ENCODE assay signal across 1 cellular context in genomic region chr17:74373838-74374606, GRCh38.
A peak's percentile ranks its signal among the peaks of the same experiment; 100 is the strongest.
TF ChIP-seq lines count a peak whose summit lies in the region.

No MANE protein-coding gene starts in this region.

TF ChIP-seq in HepG2, 621 proteins besides CTCF, POLR2A, EP300 and RAD21 (continued from another document and continues in another):
- TF ChIP-seq CENPBD1 (CRISPR knock-in tag; IDR thresholded peaks at IDR 0.05; ENCODE audit: borderline replicate concordance, low read depth) (no peak), HNRNPL (IDR thresholded peaks at IDR 0.05; ENCODE audit: low read depth, low read length) (no peak), ZNF773 (CRISPR knock-in tag; IDR thresholded peaks at IDR 0.05; ENCODE audit: borderline replicate concordance) (no peak), ZIK1 (CRISPR knock-in tag; IDR thresholded peaks at IDR 0.05; ENCODE audit: borderline replicate concordance, low read depth) (no peak), ZMYM4 (CRISPR knock-in tag; IDR thresholded peaks at IDR 0.05) (peak; percentile 83), ZNF891 (CRISPR knock-in tag; IDR thresholded peaks at IDR 0.05) (no peak), MED1 (CRISPR knock-in tag; IDR thresholded peaks at IDR 0.05) (peak; percentile 89), PHF5A (CRISPR knock-in tag; IDR thresholded peaks at IDR 0.05; ENCODE audit: low read depth, unreplicated experiment) (peak; percentile 95), ZNF513 (CRISPR knock-in tag; conservative IDR thresholded peaks at IDR 0.05) (no peak), NR2C2 (CRISPR knock-in tag; IDR thresholded peaks at IDR 0.05; ENCODE audit: borderline replicate concordance) (peak; percentile 98), ZFP1 (CRISPR knock-in tag; IDR thresholded peaks at IDR 0.05) (peak; percentile 73), ZNF562 (CRISPR knock-in tag; IDR thresholded peaks at IDR 0.05; ENCODE audit: borderline replicate concordance) (no peak), SALL2 (CRISPR knock-in tag; IDR thresholded peaks at IDR 0.05) (no peak), RNF2 (conservative IDR thresholded peaks at IDR 0.05; ENCODE audit: low read depth) (no peak; the same call in 1 of the 2 replicates), ATF7-NPFF (CRISPR knock-in tag; IDR thresholded peaks at IDR 0.05; ENCODE audit: low read depth) (no peak), ZNF329 (CRISPR knock-in tag; IDR thresholded peaks at IDR 0.05; ENCODE audit: low read depth) (no peak), ZNF607 (CRISPR knock-in tag; IDR thresholded peaks at IDR 0.05; ENCODE audit: borderline replicate concordance) (peak; percentile 71; the same call in 1 of the 2 replicates), DDIT3 (CRISPR knock-in tag; IDR thresholded peaks at IDR 0.05) (no peak), WIZ (CRISPR knock-in tag; IDR thresholded peaks at IDR 0.05) (no peak), ZNF879 (CRISPR knock-in tag; IDR thresholded peaks at IDR 0.05) (no peak), PAX8 (CRISPR knock-in tag; IDR thresholded peaks at IDR 0.05; ENCODE audit: borderline replicate concordance) (no peak), GATA4 (IDR thresholded peaks at IDR 0.05; ENCODE audit: borderline replicate concordance, low read depth) (no peak), SP1 (IDR thresholded peaks at IDR 0.05) (no peak), SP1 (CRISPR knock-in tag; IDR thresholded peaks at IDR 0.05) (peak; percentile 62), SKIL (CRISPR knock-in tag; IDR thresholded peaks at IDR 0.05; ENCODE audit: borderline replicate concordance) (0 out of 2 replicates have a peak, but pooled peaks have one; percentile 38), THYN1 (CRISPR knock-in tag; IDR thresholded peaks at IDR 0.05; ENCODE audit: borderline replicate concordance, low read depth) (no peak), ZNF713 (CRISPR knock-in tag; IDR thresholded peaks at IDR 0.05) (no peak), ZNF597 (CRISPR knock-in tag; IDR thresholded peaks at IDR 0.05) (no peak), NFE2L1 (CRISPR knock-in tag; IDR thresholded peaks at IDR 0.05; ENCODE audit: borderline replicate concordance) (no peak), MTERF4 (CRISPR knock-in tag; IDR thresholded peaks at IDR 0.05) (0 out of 2 replicates have a peak, but pooled peaks have one; percentile 31), TCF7 (IDR thresholded peaks at IDR 0.05; ENCODE audit: low read depth) (no peak), RCOR2 (CRISPR knock-in tag; IDR thresholded peaks at IDR 0.05) (peak; percentile 70; the same call in 1 of the 2 replicates), NONO (IDR thresholded peaks at IDR 0.05) (no peak), NONO (CRISPR knock-in tag; conservative IDR thresholded peaks at IDR 0.05) (peak; percentile 89), ZNF709 (CRISPR knock-in tag; IDR thresholded peaks at IDR 0.05) (0 out of 2 replicates have a peak, but pooled peaks have one; percentile 4), SP4 (CRISPR knock-in tag; IDR thresholded peaks at IDR 0.05) (peak; percentile 70; the same call in 1 of the 2 replicates), NFKBIZ (CRISPR knock-in tag; IDR thresholded peaks at IDR 0.05) (no peak), U2AF2 (IDR thresholded peaks at IDR 0.05; ENCODE audit: low read depth, low read length) (no peak), ZFP36L1 (CRISPR knock-in tag; IDR thresholded peaks at IDR 0.05) (no peak), RBM22 (optimal IDR thresholded peaks at IDR 0.05; ENCODE audit: low read length) (no peak), PBX3 (CRISPR knock-in tag; IDR thresholded peaks at IDR 0.05; ENCODE audit: borderline replicate concordance) (no peak), ZNF598 (CRISPR knock-in tag; IDR thresholded peaks at IDR 0.05; ENCODE audit: borderline replicate concordance) (peak; percentile 93; the same call in 1 of the 2 replicates), CCAR2 (optimal IDR thresholded peaks at IDR 0.05; ENCODE audit: low read depth, low read length) (no peak), KAT2B (IDR thresholded peaks at IDR 0.05; ENCODE audit: borderline replicate concordance, low read depth, low read length) (peak; percentile 78), MEIS2 (CRISPR knock-in tag; IDR thresholded peaks at IDR 0.05) (peak; percentile 79), SNAPC5 (CRISPR knock-in tag; IDR thresholded peaks at IDR 0.05; ENCODE audit: borderline replicate concordance) (no peak)
- TF ChIP-seq, protein P1, sequence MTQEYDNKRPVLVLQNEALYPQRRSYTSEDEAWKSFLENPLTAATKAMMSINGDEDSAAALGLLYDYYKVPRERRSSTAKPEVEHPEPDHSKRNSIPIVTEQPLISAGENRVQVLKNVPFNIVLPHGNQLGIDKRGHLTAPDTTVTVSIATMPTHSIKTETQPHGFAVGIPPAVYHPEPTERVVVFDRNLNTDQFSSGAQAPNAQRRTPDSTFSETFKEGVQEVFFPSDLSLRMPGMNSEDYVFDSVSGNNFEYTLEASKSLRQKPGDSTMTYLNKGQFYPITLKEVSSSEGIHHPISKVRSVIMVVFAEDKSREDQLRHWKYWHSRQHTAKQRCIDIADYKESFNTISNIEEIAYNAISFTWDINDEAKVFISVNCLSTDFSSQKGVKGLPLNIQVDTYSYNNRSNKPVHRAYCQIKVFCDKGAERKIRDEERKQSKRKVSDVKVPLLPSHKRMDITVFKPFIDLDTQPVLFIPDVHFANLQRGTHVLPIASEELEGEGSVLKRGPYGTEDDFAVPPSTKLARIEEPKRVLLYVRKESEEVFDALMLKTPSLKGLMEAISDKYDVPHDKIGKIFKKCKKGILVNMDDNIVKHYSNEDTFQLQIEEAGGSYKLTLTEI (CRISPR knock-in tag; conservative IDR thresholded peaks at IDR 0.05), result no peak
- TF ChIP-seq, protein P2, sequence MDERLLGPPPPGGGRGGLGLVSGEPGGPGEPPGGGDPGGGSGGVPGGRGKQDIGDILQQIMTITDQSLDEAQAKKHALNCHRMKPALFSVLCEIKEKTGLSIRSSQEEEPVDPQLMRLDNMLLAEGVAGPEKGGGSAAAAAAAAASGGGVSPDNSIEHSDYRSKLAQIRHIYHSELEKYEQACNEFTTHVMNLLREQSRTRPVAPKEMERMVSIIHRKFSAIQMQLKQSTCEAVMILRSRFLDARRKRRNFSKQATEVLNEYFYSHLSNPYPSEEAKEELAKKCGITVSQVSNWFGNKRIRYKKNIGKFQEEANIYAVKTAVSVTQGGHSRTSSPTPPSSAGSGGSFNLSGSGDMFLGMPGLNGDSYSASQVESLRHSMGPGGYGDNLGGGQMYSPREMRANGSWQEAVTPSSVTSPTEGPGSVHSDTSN (CRISPR knock-in tag; IDR thresholded peaks at IDR 0.05), result no peak
- TF ChIP-seq, protein P3, sequence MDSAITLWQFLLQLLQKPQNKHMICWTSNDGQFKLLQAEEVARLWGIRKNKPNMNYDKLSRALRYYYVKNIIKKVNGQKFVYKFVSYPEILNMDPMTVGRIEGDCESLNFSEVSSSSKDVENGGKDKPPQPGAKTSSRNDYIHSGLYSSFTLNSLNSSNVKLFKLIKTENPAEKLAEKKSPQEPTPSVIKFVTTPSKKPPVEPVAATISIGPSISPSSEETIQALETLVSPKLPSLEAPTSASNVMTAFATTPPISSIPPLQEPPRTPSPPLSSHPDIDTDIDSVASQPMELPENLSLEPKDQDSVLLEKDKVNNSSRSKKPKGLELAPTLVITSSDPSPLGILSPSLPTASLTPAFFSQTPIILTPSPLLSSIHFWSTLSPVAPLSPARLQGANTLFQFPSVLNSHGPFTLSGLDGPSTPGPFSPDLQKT (CRISPR knock-in tag; IDR thresholded peaks at IDR 0.05; ENCODE audit: borderline replicate concordance), result no peak
- TF ChIP-seq, protein P4, sequence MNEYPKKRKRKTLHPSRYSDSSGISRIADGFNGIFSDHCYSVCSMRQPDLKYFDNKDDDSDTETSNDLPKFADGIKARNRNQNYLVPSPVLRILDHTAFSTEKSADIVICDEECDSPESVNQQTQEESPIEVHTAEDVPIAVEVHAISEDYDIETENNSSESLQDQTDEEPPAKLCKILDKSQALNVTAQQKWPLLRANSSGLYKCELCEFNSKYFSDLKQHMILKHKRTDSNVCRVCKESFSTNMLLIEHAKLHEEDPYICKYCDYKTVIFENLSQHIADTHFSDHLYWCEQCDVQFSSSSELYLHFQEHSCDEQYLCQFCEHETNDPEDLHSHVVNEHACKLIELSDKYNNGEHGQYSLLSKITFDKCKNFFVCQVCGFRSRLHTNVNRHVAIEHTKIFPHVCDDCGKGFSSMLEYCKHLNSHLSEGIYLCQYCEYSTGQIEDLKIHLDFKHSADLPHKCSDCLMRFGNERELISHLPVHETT (CRISPR knock-in tag; conservative IDR thresholded peaks at IDR 0.05), result no peak
- TF ChIP-seq, protein P5, sequence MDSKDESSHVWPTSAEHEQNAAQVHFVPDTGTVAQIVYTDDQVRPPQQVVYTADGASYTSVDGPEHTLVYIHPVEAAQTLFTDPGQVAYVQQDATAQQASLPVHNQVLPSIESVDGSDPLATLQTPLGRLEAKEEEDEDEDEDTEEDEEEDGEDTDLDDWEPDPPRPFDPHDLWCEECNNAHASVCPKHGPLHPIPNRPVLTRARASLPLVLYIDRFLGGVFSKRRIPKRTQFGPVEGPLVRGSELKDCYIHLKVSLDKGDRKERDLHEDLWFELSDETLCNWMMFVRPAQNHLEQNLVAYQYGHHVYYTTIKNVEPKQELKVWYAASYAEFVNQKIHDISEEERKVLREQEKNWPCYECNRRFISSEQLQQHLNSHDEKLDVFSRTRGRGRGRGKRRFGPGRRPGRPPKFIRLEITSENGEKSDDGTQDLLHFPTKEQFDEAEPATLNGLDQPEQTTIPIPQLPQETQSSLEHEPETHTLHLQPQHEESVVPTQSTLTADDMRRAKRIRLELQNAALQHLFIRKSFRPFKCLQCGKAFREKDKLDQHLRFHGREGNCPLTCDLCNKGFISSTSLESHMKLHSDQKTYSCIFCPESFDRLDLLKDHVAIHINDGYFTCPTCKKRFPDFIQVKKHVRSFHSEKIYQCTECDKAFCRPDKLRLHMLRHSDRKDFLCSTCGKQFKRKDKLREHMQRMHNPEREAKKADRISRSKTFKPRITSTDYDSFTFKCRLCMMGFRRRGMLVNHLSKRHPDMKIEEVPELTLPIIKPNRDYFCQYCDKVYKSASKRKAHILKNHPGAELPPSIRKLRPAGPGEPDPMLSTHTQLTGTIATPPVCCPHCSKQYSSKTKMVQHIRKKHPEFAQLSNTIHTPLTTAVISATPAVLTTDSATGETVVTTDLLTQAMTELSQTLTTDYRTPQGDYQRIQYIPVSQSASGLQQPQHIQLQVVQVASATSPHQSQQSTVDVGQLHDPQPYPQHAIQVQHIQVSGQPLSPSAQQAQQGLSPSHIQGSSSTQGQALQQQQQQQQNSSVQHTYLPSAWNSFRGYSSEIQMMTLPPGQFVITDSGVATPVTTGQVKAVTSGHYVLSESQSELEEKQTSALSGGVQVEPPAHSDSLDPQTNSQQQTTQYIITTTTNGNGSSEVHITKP (CRISPR knock-in tag; IDR thresholded peaks at IDR 0.05; ENCODE audit: low read depth), result peak; percentile 73; the same call in 1 of the 2 replicates
